Comparison of ENCODE assay signal across 8 cellular contexts in the genomic region with DNA sequence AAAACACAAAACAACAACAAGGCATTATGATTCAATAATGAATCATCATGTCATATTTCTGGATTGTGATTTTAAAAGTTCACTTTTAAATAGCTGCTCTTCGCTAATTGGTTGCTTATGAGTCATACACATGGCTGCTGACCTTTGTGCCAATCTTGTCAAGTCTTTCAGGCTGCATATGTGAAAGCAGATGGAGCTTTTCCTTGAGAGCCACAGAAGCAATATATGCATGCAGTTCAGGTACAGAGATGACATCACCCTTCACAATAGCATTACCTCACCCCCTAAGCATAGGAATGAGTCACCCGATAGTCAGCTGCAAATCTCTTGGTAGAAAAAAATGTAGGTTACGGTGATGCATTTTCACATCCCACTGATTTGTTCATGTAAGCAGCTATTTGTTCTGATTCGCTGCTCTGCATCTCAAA. TPM values are rescaled to one million over a fixed set of nuclear protein-coding genes. Genes with fewer than 3 reads are reported as not detected.
DNase-seq lines count a peak whose midpoint lies in the region; ATAC-seq and TF ChIP-seq lines count a peak whose summit lies in the region.

No MANE protein-coding gene starts in this region.

- peak; percentile 46 to 78 (median 55) for DNase-seq in CD4-positive, CD25-positive, alpha-beta regulatory T cell
- DNase-seq in NCI-H510A (lab: John Stamatoyannopoulos, UW) (peak; percentile 68), esophagus squamous epithelium (lab: John Stamatoyannopoulos, UW) (peak; percentile 11), vagina (ENCODE audit: extremely low spot score in 2 of 2) (no peak)
- DNase-seq in activated CD8-positive, alpha-beta memory T cell treated with anti-CD3 and anti-CD28 coated beads, Interleukin-2, amount 10 ng/mL, durations not matched to agents 7 days and 5 days, result peak; percentile 72
- peak; percentile 65 for DNase-seq in natural killer cell treated with Interleukin-12 subunit alpha and Interleukin-12 subunit beta and Interleukin-15 and Interleukin-18, amount 100 ng/mL, for 72 hours (ENCODE audit: low spot score)

- no peaks in the 10 kb centered on the region for H3K27me3 ChIP-seq in CD4-positive, CD25-positive, alpha-beta regulatory T cell (ENCODE audit: control insufficient read depth, insufficient read depth, low read length)
- H3K27me3 ChIP-seq in esophagus squamous epithelium (no peaks in the 10 kb centered on the region), vagina (no peaks in the 10 kb centered on the region)

- peak overlapping the region; percentile 37 to 75 (median 56) for H3K27ac Mint-ChIP-seq in CD4-positive, CD25-positive, alpha-beta regulatory T cell
- H3K27ac Mint-ChIP-seq in activated CD8-positive, alpha-beta memory T cell treated with anti-CD3 and anti-CD28 coated beads, Interleukin-2, amount 10 ng/mL, durations not matched to agents 7 days and 5 days, result no peak overlapping the region
- peak overlapping the region; percentile 18 to 60 for H3K27ac Mint-ChIP-seq in natural killer cell treated with Interleukin-12 subunit alpha and Interleukin-12 subunit beta and Interleukin-15 and Interleukin-18, amount 100 ng/mL, for 72 hours

- intact Hi-C loops in esophagus squamous epithelium (cut with DNase I) (no loop called here), vagina (cut with DNase I) (no loop called here)

- no peaks in the 10 kb centered on the region for H3K9me3 Mint-ChIP-seq in CD4-positive, CD25-positive, alpha-beta regulatory T cell
- no peaks in the 10 kb centered on the region for H3K9me3 Mint-ChIP-seq in activated CD8-positive, alpha-beta memory T cell treated with anti-CD3 and anti-CD28 coated beads, Interleukin-2, amount 10 ng/mL, durations not matched to agents 7 days and 5 days (ENCODE audit: low read depth)
- H3K9me3 Mint-ChIP-seq in natural killer cell treated with Interleukin-12 subunit alpha and Interleukin-12 subunit beta and Interleukin-15 and Interleukin-18, amount 100 ng/mL, for 72 hours, result no peaks in the 10 kb centered on the region

- peak; percentile 99 for ATAC-seq in CD4-positive, CD25-positive, alpha-beta regulatory T cell (ENCODE audit: low read depth in 2 of 2)
- peak; percentile 99 for ATAC-seq in GM19043 (IDR thresholded peaks at IDR 0.05; ENCODE audit: low read depth, unreplicated experiment)
- ATAC-seq in HG03139 (IDR thresholded peaks at IDR 0.05; ENCODE audit: unreplicated experiment), result peak; percentile 99
- peak; percentile 100 for ATAC-seq in activated CD8-positive, alpha-beta memory T cell treated with anti-CD3 and anti-CD28 coated beads, Interleukin-2, amount 10 ng/mL, durations not matched to agents 7 days and 5 days
- ATAC-seq in natural killer cell treated with Interleukin-12 subunit alpha and Interleukin-12 subunit beta and Interleukin-15 and Interleukin-18, amount 100 ng/mL, for 72 hours, result peak; percentile 99 to 100

- 12 to 14% methylated on average over 4 of the region's 4 CpGs for WGBS in esophagus squamous epithelium, 2 donors

- TF ChIP-seq POLR2A in esophagus squamous epithelium (IDR thresholded peaks at IDR 0.05) (no peak), vagina (IDR thresholded peaks at IDR 0.05) (no peak)

- peaks cover 7% of the 10 kb centered on the region for H3K36me3 ChIP-seq in CD4-positive, CD25-positive, alpha-beta regulatory T cell (ENCODE audit: control insufficient read depth, insufficient read depth, low read length)
- H3K36me3 ChIP-seq in esophagus squamous epithelium (peaks cover 0 to 6% (median 0%) of the 10 kb centered on the region in 3 donors), vagina (no peaks in the 10 kb centered on the region)

- H3K4me3 ChIP-seq in CD4-positive, CD25-positive, alpha-beta regulatory T cell (ENCODE audit: low read depth, low read length), result peak overlapping the region; percentile 2
- H3K4me3 ChIP-seq in esophagus squamous epithelium (no peak overlapping the region), vagina (no peak overlapping the region)

- CTCF ChIA-PET in activated CD8-positive, alpha-beta memory T cell treated with anti-CD3 and anti-CD28 coated beads, Interleukin-2, amount 10 ng/mL, durations not matched to agents 7 days and 5 days (lab: Charles Lee), result interaction anchor here (0.7 to 1.9 kb wide), 4 partner anchors 9 to 74 kb away, joined by 3 to 5 read pairs (median 4); no protein-coding TSS in a partner anchor

- H3K27me3 Mint-ChIP-seq in CD4-positive, CD25-positive, alpha-beta regulatory T cell, result no peaks in the 10 kb centered on the region
- no peaks in the 10 kb centered on the region for H3K27me3 Mint-ChIP-seq in activated CD8-positive, alpha-beta memory T cell treated with anti-CD3 and anti-CD28 coated beads, Interleukin-2, amount 10 ng/mL, durations not matched to agents 7 days and 5 days
- no peaks in the 10 kb centered on the region for H3K27me3 Mint-ChIP-seq in natural killer cell treated with Interleukin-12 subunit alpha and Interleukin-12 subunit beta and Interleukin-15 and Interleukin-18, amount 100 ng/mL, for 72 hours

- H3K4me1 ChIP-seq in CD4-positive, CD25-positive, alpha-beta regulatory T cell (ENCODE audit: control insufficient read depth, insufficient read depth, low read length, poor library complexity, severe bottlenecking), result peaks cover 3% of the 10 kb centered on the region
- H3K4me1 ChIP-seq in esophagus squamous epithelium, result peaks cover 0 to 27% (median 16%) of the 10 kb centered on the region in 3 donors
- H3K4me1 ChIP-seq in vagina, result peaks cover 31% of the 10 kb centered on the region

- no peak for TF ChIP-seq CTCF in esophagus squamous epithelium (IDR thresholded peaks at IDR 0.05)
- TF ChIP-seq CTCF in vagina (IDR thresholded peaks at IDR 0.05), result no peak

- no peak overlapping the region for H3K4me3 Mint-ChIP-seq in CD4-positive, CD25-positive, alpha-beta regulatory T cell
- H3K4me3 Mint-ChIP-seq in activated CD8-positive, alpha-beta memory T cell treated with anti-CD3 and anti-CD28 coated beads, Interleukin-2, amount 10 ng/mL, durations not matched to agents 7 days and 5 days, result no peak overlapping the region
- peak overlapping the region; percentile 5 for H3K4me3 Mint-ChIP-seq in natural killer cell treated with Interleukin-12 subunit alpha and Interleukin-12 subunit beta and Interleukin-15 and Interleukin-18, amount 100 ng/mL, for 72 hours

- H3K27ac ChIP-seq in CD4-positive, CD25-positive, alpha-beta regulatory T cell (ENCODE audit: insufficient read depth, low read length, poor library complexity, severe bottlenecking), result peak overlapping the region; percentile 58
- H3K27ac ChIP-seq in esophagus squamous epithelium (peak overlapping the region in 3 of 4 donors; percentile 22 to 64 (median 47)), vagina (peak overlapping the region; percentile 45)

- no peaks in the 10 kb centered on the region for H3K9me3 ChIP-seq in CD4-positive, CD25-positive, alpha-beta regulatory T cell (ENCODE audit: control insufficient read depth in 2 of 2, low read length in 2 of 2)
- H3K9me3 ChIP-seq in esophagus squamous epithelium (no peaks in the 10 kb centered on the region), vagina (no peaks in the 10 kb centered on the region)

- peaks cover 10% of the 10 kb centered on the region for H3K36me3 Mint-ChIP-seq in CD4-positive, CD25-positive, alpha-beta regulatory T cell
- H3K36me3 Mint-ChIP-seq in activated CD8-positive, alpha-beta memory T cell treated with anti-CD3 and anti-CD28 coated beads, Interleukin-2, amount 10 ng/mL, durations not matched to agents 7 days and 5 days, result peaks cover 8% of the 10 kb centered on the region
- H3K36me3 Mint-ChIP-seq in natural killer cell treated with Interleukin-12 subunit alpha and Interleukin-12 subunit beta and Interleukin-15 and Interleukin-18, amount 100 ng/mL, for 72 hours, result no peaks in the 10 kb centered on the region

- H3K4me1 Mint-ChIP-seq in CD4-positive, CD25-positive, alpha-beta regulatory T cell, result peaks cover 33 to 52% (median 41%) of the 10 kb centered on the region in 4 donors
- H3K4me1 Mint-ChIP-seq in activated CD8-positive, alpha-beta memory T cell treated with anti-CD3 and anti-CD28 coated beads, Interleukin-2, amount 10 ng/mL, durations not matched to agents 7 days and 5 days, result peaks cover 22% of the 10 kb centered on the region
- H3K4me1 Mint-ChIP-seq in natural killer cell treated with Interleukin-12 subunit alpha and Interleukin-12 subunit beta and Interleukin-15 and Interleukin-18, amount 100 ng/mL, for 72 hours (ENCODE audit: low read depth in 2 of 2), result peaks cover 29 to 53% of the 10 kb centered on the region in 2 donors

RNA-seq across cellular contexts. Expression of gene EIF2AK3, which starts 27.2 kb away (rescaled TPM):
- 36.9 TPM for total RNA-seq in CD4-positive, CD25-positive, alpha-beta regulatory T cell
- 1 to 10 TPM; 4.5 to 8.1 (median 6.2) TPM for polyA plus RNA-seq in CD4-positive, CD25-positive, alpha-beta regulatory T cell
- total RNA-seq in activated CD8-positive, alpha-beta memory T cell treated with anti-CD3 and anti-CD28 coated beads, Interleukin-2, amount 10 ng/mL, durations not matched to agents 7 days and 5 days, result 10 to 100 TPM; 17.0 to 29.8 TPM
- total RNA-seq in esophagus squamous epithelium (10 to 100 TPM; 12.2 to 16.9 (median 16.7) TPM), vagina (19.6 TPM)
- total RNA-seq in natural killer cell treated with Interleukin-12 subunit alpha and Interleukin-12 subunit beta and Interleukin-15 and Interleukin-18, amount 100 ng/mL, for 72 hours, result 10 to 100 TPM; 32.4 to 34.1 TPM

Comparison
In these comparisons a context has a peak if more than half of its experiments do, and no peak if none do; other contexts are left out.
1. DNase-seq: peak in CD4-positive, CD25-positive, alpha-beta regulatory T cell (3 of 3), NCI-H510A (single experiment), activated CD8-positive, alpha-beta memory T cell treated with anti-CD3 and anti-CD28 coated beads, Interleukin-2, amount 10 ng/mL, durations not matched to agents 7 days and 5 days (single experiment), esophagus squamous epithelium (single experiment) and natural killer cell treated with Interleukin-12 subunit alpha and Interleukin-12 subunit beta and Interleukin-15 and Interleukin-18, amount 100 ng/mL, for 72 hours (single experiment); none in vagina (0 of 2).
2. Peak in every context shown above with its lines, with median percentiles within 50 percentile points of each other: ATAC-seq and H3K27ac ChIP-seq.